20 cellular contexts compared by ENCODE assay signal in the genomic region with DNA sequence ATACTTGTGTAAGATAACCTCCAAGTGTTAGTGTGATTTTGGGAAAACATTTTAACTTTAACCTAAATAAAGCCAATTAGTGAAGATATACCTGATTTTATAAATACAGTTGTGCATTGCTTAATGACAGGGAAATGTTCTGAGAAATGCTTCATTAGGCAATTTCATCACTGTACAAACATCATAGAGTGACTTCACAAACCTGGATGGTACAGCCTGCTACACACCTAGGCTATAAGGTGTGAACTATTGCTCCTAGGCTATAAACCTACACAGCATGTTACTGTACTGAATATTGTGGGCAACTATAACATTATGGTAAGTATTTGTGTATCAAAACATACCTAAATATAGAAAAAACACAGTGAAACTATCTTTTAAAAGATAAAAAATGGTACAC.
DNase-seq lines count a peak whose midpoint lies in the region; ATAC-seq and TF ChIP-seq lines count a peak whose summit lies in the region.
"Had no signal": no experiment of that assay in that cellular context is flagged by ENCODE, and none has a peak within 500 bp of the region (broad histone marks: within the 10 kb centered on the region; RNA-seq: fewer than 3 reads in every experiment).

No MANE protein-coding gene starts in this region.

- H3K56ac ChIP-seq in IMR-90 (ENCODE audit: extremely low read depth, insufficient read depth, low read length): no peak overlapping the region

- peaks cover 52% of the 10 kb centered on the region for H3K4me1 Mint-ChIP-seq in endothelial cell (ENCODE audit: unreplicated experiment)
- H3K4me1 Mint-ChIP-seq: CD4-positive, alpha-beta memory T cell had no signal

- H3K4ac ChIP-seq in IMR-90 (ENCODE audit: low read depth, low read length): no peak overlapping the region; the same call in 1 of the 2 replicates

- no peak overlapping the region for H2AK9ac ChIP-seq in IMR-90 (replicated peaks; ENCODE audit: low read depth, low read length, poor library complexity)

- no TSS peak for BruUV-seq in IMR-90 (replicated peaks; lab: Mats Ljungman, UMichigan)

- no peak for TF ChIP-seq CTCF in IMR-90 (conservative IDR thresholded peaks at IDR 0.05; ENCODE audit: low read depth, low read length)
- TF ChIP-seq CTCF in endothelial cell (IDR thresholded peaks at IDR 0.05; ENCODE audit: unreplicated experiment): no peak

- no peaks in the 10 kb centered on the region for H3K36me3 ChIP-seq in IMR-90 (ENCODE audit: control insufficient read depth, insufficient read depth, low read length)
- no peaks in the 10 kb centered on the region for H3K36me3 ChIP-seq in H7 (replicated peaks; ENCODE audit: control insufficient read depth, insufficient read depth, low read length)

- no peak overlapping the region for H4K91ac ChIP-seq in IMR-90 (ENCODE audit: insufficient read depth, low read depth, low read length)

- no peak overlapping the region for H4K5ac ChIP-seq in IMR-90 (ENCODE audit: low read depth, low read length)

- H3K4me3 ChIP-seq in IMR-90 (ENCODE audit: insufficient read depth, low read depth, low read length) (no peak overlapping the region), H7 (ENCODE audit: insufficient read depth, low read depth, low read length) (no peak overlapping the region)
- H3K4me3 ChIP-seq: K562 had no signal

- intact Hi-C loops in IMR-90 (cut with micrococcal nuclease): no loop called here

- no peak for TF ChIP-seq RAD21 in IMR-90 (IDR thresholded peaks at IDR 0.05; ENCODE audit: low read length)

- no peak overlapping the region for H3K9ac ChIP-seq in IMR-90 (ENCODE audit: low read depth, low read length)

- no peaks in the 10 kb centered on the region for H3K9me3 Mint-ChIP-seq in endothelial cell (ENCODE audit: unreplicated experiment)

- H3K9me3 ChIP-seq in IMR-90 (ENCODE audit: control insufficient read depth, insufficient read depth, low read length): no peaks in the 10 kb centered on the region

- dilution Hi-C loops in IMR-90 (cut with HindIII; ENCODE audit: low sequenced_read_pairs, unreplicated experiment): no loop called here

- no peaks in the 10 kb centered on the region for H3K79me1 ChIP-seq in IMR-90 (ENCODE audit: low read depth in 1 of 2, low read length in 2 of 2)

- no peaks in the 10 kb centered on the region for H3K27me3 Mint-ChIP-seq in endothelial cell (ENCODE audit: unreplicated experiment)

- H2BK5ac ChIP-seq in IMR-90 (ENCODE audit: low read depth, low read length, poor library complexity, severe bottlenecking): no peak overlapping the region

- no peak overlapping the region for H2AFZ ChIP-seq in IMR-90 (replicated peaks; ENCODE audit: low read length, poor library complexity)

- H2BK20ac ChIP-seq in IMR-90 (ENCODE audit: low read depth, low read length): no peak overlapping the region; the same call in 1 of the 2 replicates

- no peak for DNase-seq in IMR-90
- DNase-seq in endothelial cell (ENCODE audit: low spot score): no peak
- peak; percentile 3 for DNase-seq in kidney tubule cell (ENCODE audit: low spot score)
- no peak for DNase-seq in H7
- DNase-seq in stimulated activated naive CD4-positive, alpha-beta T cell treated with Interleukin-2 at 50 U/mL for 16 hours (lab: John Stamatoyannopoulos, UW): no peak
- no peak for DNase-seq in NCI-H128 (lab: John Stamatoyannopoulos, UW; ENCODE audit: unreplicated experiment)
- DNase-seq: C1 segment of cervical spinal cord; CD4-positive, alpha-beta memory T cell; COR-L47; MV-4-11; NCI-H1105 treated with DMSO at 0.1 percent for 48 hours; NCI-H2029; NCI-H446; NCI-H526; NCI-H82; SHP77 treated with DMSO at 0.1 percent for 48 hours had no signal

- no peak overlapping the region for H3K27ac ChIP-seq in IMR-90 (ENCODE audit: insufficient read depth, low read length)
- H3K27ac ChIP-seq: RWPE1 had no signal

- H2BK120ac ChIP-seq in IMR-90 (ENCODE audit: low read depth, low read length): peak overlapping the region; percentile 52; the same call in 1 of the 2 replicates

- H3K27me3 ChIP-seq in IMR-90 (ENCODE audit: control insufficient read depth, insufficient read depth, low read length): no peaks in the 10 kb centered on the region
- no peaks in the 10 kb centered on the region for H3K27me3 ChIP-seq in H7 (ENCODE audit: control insufficient read depth, insufficient read depth, low read length)

- H3K23ac ChIP-seq in IMR-90 (ENCODE audit: low read depth, low read length): no peak overlapping the region

- POLR2A ChIA-PET in IMR-90 (lab: Charles Lee; ENCODE audit: unreplicated experiment): no interaction called here

- TF ChIP-seq POLR2A in IMR-90 (IDR thresholded peaks at IDR 0.05; ENCODE audit: low read depth, low read length): no peak

- no peak overlapping the region for H3K18ac ChIP-seq in IMR-90 (ENCODE audit: low read depth, low read length)

- H3K27ac Mint-ChIP-seq in endothelial cell (ENCODE audit: unreplicated experiment): peak overlapping the region; percentile 98
- H3K27ac Mint-ChIP-seq: CD4-positive, alpha-beta memory T cell had no signal

- H3K9me1 ChIP-seq in IMR-90 (ENCODE audit: insufficient read depth, low read length): peaks cover 4% of the 10 kb centered on the region

- in situ Hi-C loops in IMR-90 (cut with MboI; ENCODE audit: low sequenced_read_pairs): no loop called here

- no peak overlapping the region for H2BK15ac ChIP-seq in IMR-90 (ENCODE audit: low read depth, low read length)

- H3K4me1 ChIP-seq in IMR-90 (ENCODE audit: control insufficient read depth, insufficient read depth, low read length): peaks cover 9% of the 10 kb centered on the region; the same call in 1 of the 2 replicates

- no peak overlapping the region for H3K4me2 ChIP-seq in IMR-90 (ENCODE audit: low read depth, low read length)

- H4K8ac ChIP-seq in IMR-90 (ENCODE audit: low read depth in 2 of 2, low read length in 2 of 2): no peak overlapping the region; a peak in 1 of 4 replicates

- ATAC-seq in IMR-90 (ENCODE audit: low read depth): no peak
- ATAC-seq in GM21447 (IDR thresholded peaks at IDR 0.05; ENCODE audit: unreplicated experiment): no peak
- ATAC-seq: HepG2, K562 had no signal

- CTCF ChIA-PET in IMR-90 (lab: Yijun Ruan, JAX): interaction anchor here (1.5 kb wide), 1 partner anchor 26 kb away, joined by 5 read pairs; no protein-coding TSS in a partner anchor

- H2AK5ac ChIP-seq in IMR-90 (ENCODE audit: low read depth, low read length): peak overlapping the region; percentile 62; the same call in 1 of the 2 replicates

- no peak overlapping the region for H3K14ac ChIP-seq in IMR-90 (replicated peaks; ENCODE audit: low read depth, low read length)

- H3K36me3 Mint-ChIP-seq in endothelial cell (ENCODE audit: low read depth, unreplicated experiment): peaks cover 4% of the 10 kb centered on the region
- H3K36me3 Mint-ChIP-seq: CD4-positive, alpha-beta memory T cell had no signal

- no peak overlapping the region for H3K4me3 Mint-ChIP-seq in endothelial cell (ENCODE audit: unreplicated experiment)
- H3K4me3 Mint-ChIP-seq: CD4-positive, alpha-beta memory T cell had no signal

- no peaks in the 10 kb centered on the region for H4K20me1 ChIP-seq in IMR-90 (ENCODE audit: insufficient read depth, low read length)

TF ChIP-seq in IMR-90, 13 proteins besides CTCF, POLR2A, EP300 and RAD21:
- TF ChIP-seq SMC3 (IDR thresholded peaks at IDR 0.05; ENCODE audit: low read depth, low read length) (no peak), MAZ (IDR thresholded peaks at IDR 0.05; ENCODE audit: borderline replicate concordance, low read depth, low read length) (no peak), CEBPB (IDR thresholded peaks at IDR 0.05; ENCODE audit: low read depth, low read length) (no peak), MXI1 (IDR thresholded peaks at IDR 0.05; ENCODE audit: borderline replicate concordance, low read depth, low read length) (no peak), NFE2L2 (IDR thresholded peaks at IDR 0.05; ENCODE audit: low read depth, low read length) (no peak)
